Comparison of ENCODE assay signal across 11 cellular contexts in the genomic region with DNA sequence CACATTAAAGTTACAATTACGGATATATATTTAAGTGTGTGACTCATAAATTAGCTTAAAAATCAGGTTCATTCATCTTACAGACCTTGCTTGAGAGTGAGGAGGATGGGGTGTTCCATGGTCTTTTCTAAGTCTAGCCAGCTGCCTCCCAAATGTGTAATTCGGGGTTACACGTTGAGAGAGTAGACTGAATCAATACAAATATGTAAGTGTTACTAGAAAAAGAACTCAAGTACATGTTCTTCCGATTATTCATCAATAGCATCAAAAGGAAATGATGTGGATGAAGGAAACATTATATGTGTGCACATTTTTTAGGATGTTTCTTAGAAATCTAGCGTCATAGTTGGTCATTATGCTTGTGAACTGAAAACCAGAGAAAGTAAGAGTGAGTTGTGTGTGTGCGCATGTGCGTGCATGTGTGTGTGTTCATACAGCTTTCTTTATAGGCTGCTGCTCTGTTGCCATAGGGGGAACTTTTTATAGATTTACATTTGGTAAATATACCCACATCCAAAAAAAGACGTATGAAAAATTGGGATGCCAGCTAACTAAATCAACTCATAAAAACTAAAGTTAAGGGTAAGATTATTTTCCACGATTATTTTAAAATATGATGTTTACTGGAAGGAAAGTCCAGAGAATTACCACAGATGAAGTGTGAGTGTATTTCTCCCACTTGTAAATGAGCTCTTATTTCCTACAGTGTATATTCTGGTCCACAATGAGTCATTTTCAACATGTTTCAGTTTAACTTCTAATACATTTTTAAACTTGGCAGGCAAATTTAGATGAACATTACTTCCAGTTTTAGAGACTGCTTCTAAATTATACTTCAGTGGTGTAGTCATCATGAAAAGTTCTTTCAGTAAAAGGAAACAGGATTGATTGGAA.
A peak's percentile ranks its signal among the peaks of the same experiment; 100 is the strongest.
DNase-seq lines count a peak whose midpoint lies in the region; ATAC-seq, FAIRE-seq and TF ChIP-seq lines count a peak whose summit lies in the region.
"Had no signal": no experiment of that assay in that cellular context is flagged by ENCODE, and none has a peak within 500 bp of the region (broad histone marks: within the 10 kb centered on the region; RNA-seq: fewer than 3 reads in every experiment).

No MANE protein-coding gene starts in this region.

- no peaks in the 10 kb centered on the region for H3K9me3 Mint-ChIP-seq in effector memory CD8-positive, alpha-beta T cell

- peaks cover 12% of the 10 kb centered on the region for H3K36me3 Mint-ChIP-seq in effector memory CD8-positive, alpha-beta T cell (ENCODE audit: insufficient read depth)

- no peak overlapping the region for H3K27ac Mint-ChIP-seq in effector memory CD8-positive, alpha-beta T cell

- no peak for TF ChIP-seq POLR2A in GM12891 (IDR thresholded peaks at IDR 0.05; ENCODE audit: low read depth, low read length)

- H3K4me3 ChIP-seq in choroid plexus epithelial cell (ENCODE audit: low read depth, low read length): no peak overlapping the region

- peak; percentile 80 for ATAC-seq in GM19438 (IDR thresholded peaks at IDR 0.05; ENCODE audit: low read depth, unreplicated experiment)
- peak; percentile 85 for ATAC-seq in HG03103 (IDR thresholded peaks at IDR 0.05; ENCODE audit: low read depth, unreplicated experiment)
- no peak for ATAC-seq in effector memory CD8-positive, alpha-beta T cell (replicated peaks)
- ATAC-seq: Panc1 had no signal

- FAIRE-seq in GM12891 (lab: Jason Lieb, UNC): peak; percentile 47

- H3K4me1 Mint-ChIP-seq in effector memory CD8-positive, alpha-beta T cell (ENCODE audit: low read depth in 2 of 2): peaks cover 0 to 6% of the 10 kb centered on the region in 2 donors

- no peak overlapping the region for H3K4me3 Mint-ChIP-seq in effector memory CD8-positive, alpha-beta T cell

- no peaks in the 10 kb centered on the region for H3K27me3 Mint-ChIP-seq in effector memory CD8-positive, alpha-beta T cell

- no peak for TF ChIP-seq CTCF in choroid plexus epithelial cell (conservative IDR thresholded peaks at IDR 0.05; ENCODE audit: low read depth, low read length)

- DNase-seq in GM12891 (ENCODE audit: insufficient read length, low spot score) (no peak), choroid plexus epithelial cell (ENCODE audit: low read depth) (peak; percentile 22), D341Med (ENCODE audit: low spot score) (no peak), NCI-H2107 (lab: John Stamatoyannopoulos, UW) (no peak), ureter (ENCODE audit: low spot score) (no peak)
- no peak for DNase-seq in effector memory CD8-positive, alpha-beta T cell
- DNase-seq: H7, kidney glomerular epithelial cell had no signal

TF ChIP-seq in GM12891, 5 proteins besides CTCF, POLR2A, EP300 and RAD21:
- TF ChIP-seq PAX5 (IDR thresholded peaks at IDR 0.05; ENCODE audit: insufficient read depth, low read length, severe bottlenecking): no peak
- no peak for TF ChIP-seq SPI1 (IDR thresholded peaks at IDR 0.05; ENCODE audit: low read depth, low read length)
- TF ChIP-seq POU2F2 (IDR thresholded peaks at IDR 0.05; ENCODE audit: low read depth, low read length): no peak
- no peak for TF ChIP-seq POLR2AphosphoS5 (IDR thresholded peaks at IDR 0.05; ENCODE audit: low read depth, low read length)
- no peak for TF ChIP-seq TAF1 (IDR thresholded peaks at IDR 0.05; ENCODE audit: low read depth, low read length)
